ENCODE assay signal across 29 cellular contexts in genomic region chr4:48167538-48168263, GRCh38. TPM values are rescaled to one million over a fixed set of nuclear protein-coding genes. Genes with fewer than 3 reads are reported as not detected.
DNase-seq lines count a peak whose midpoint lies in the region; ATAC-seq, FAIRE-seq and TF ChIP-seq lines count a peak whose summit lies in the region.
"Had no signal": no experiment of that assay in that cellular context is flagged by ENCODE, and none has a peak within 500 bp of the region (broad histone marks: within the 10 kb centered on the region; RNA-seq: fewer than 3 reads in every experiment).

No MANE protein-coding gene starts in this region.

- DNase-seq in activated naive CD4-positive, alpha-beta T cell treated with anti-CD3 and anti-CD28 coated beads, Interleukin-2, amount 50 U/mL, for 72 hours (ENCODE audit: low spot score in 2 of 2), result no peak
- DNase-seq in activated naive CD4-positive, alpha-beta T cell (lab: John Stamatoyannopoulos, UW), result no peak
- DNase-seq in astrocyte (ENCODE audit: low read depth), result no peak
- no peak for DNase-seq in AML-193 (lab: John Stamatoyannopoulos, UW)
- DNase-seq in smooth muscle cell (lab: John Stamatoyannopoulos, UW; ENCODE audit: unreplicated experiment), result no peak
- no peak for DNase-seq in C1 segment of cervical spinal cord (lab: John Stamatoyannopoulos, UW)
- DNase-seq: ACHN; activated CD4-positive, CD25-positive, alpha-beta regulatory T cell treated with anti-CD3 and anti-CD28 coated beads, Interleukin-2, amount 50 U/mL, for 72 hours; Calu3; DND-41; effector CD4-positive, alpha-beta T cell; foreskin keratinocyte; GOT3; immature natural killer cell; Karpas-422; mesenchymal stem cell; MV-4-11; NCI-H1694; NCI-H2171 treated with DMSO at 0.1 percent for 48 hours; NCI-H524 treated with DMSO at 0.1 percent for 48 hours; NK-92 treated with Interleukin-12 subunit alpha and Interleukin-12 subunit beta, amount 100 ng/mL, for 24 hours; Peyer's patch; psoas muscle; SJCRH30 had no signal

- H3K79me2 ChIP-seq in astrocyte (ENCODE audit: insufficient read depth, low read length), result no peaks in the 10 kb centered on the region
- H3K79me2 ChIP-seq in smooth muscle cell (ENCODE audit: low read depth), result no peaks in the 10 kb centered on the region

- H3K4me1 Mint-ChIP-seq in astrocyte (ENCODE audit: low read depth, unreplicated experiment), result peaks cover 6% of the 10 kb centered on the region
- H3K4me1 Mint-ChIP-seq: brain had no signal

- H3K27me3 Mint-ChIP-seq in astrocyte (ENCODE audit: low read depth, unreplicated experiment), result no peaks in the 10 kb centered on the region
- H3K27me3 Mint-ChIP-seq: brain had no signal

- H2AFZ ChIP-seq in astrocyte (ENCODE audit: low read depth, low read length) (no peak overlapping the region), smooth muscle cell (ENCODE audit: low read depth) (no peak overlapping the region)

- H3K36me3 Mint-ChIP-seq in activated naive CD4-positive, alpha-beta T cell treated with anti-CD3 and anti-CD28 coated beads, Interleukin-2, amount 50 U/mL, for 72 hours, result peaks cover 0 to 16% of the 10 kb centered on the region in 2 donors
- H3K36me3 Mint-ChIP-seq in astrocyte (ENCODE audit: low read depth, unreplicated experiment), result no peaks in the 10 kb centered on the region
- H3K36me3 Mint-ChIP-seq: brain had no signal

- H3K36me3 ChIP-seq in astrocyte (ENCODE audit: insufficient read depth, low read length), result no peaks in the 10 kb centered on the region
- no peaks in the 10 kb centered on the region for H3K36me3 ChIP-seq in smooth muscle cell (ENCODE audit: low read depth)
- H3K36me3 ChIP-seq: Peyer's patch had no signal

- H3K27ac ChIP-seq in astrocyte (ENCODE audit: low read depth, low read length) (no peak overlapping the region), smooth muscle cell (ENCODE audit: low read depth) (no peak overlapping the region)
- H3K27ac ChIP-seq: BLaER1 treated with 17β-estradiol and CSF1 and Interleukin-3, amounts not matched to agents 10 nM and 100 nM; foreskin keratinocyte; Peyer's patch; psoas muscle; SJCRH30; suprapubic skin had no signal

- H3K4me2 ChIP-seq in astrocyte (ENCODE audit: low read length) (no peak overlapping the region), smooth muscle cell (no peak overlapping the region)
- H3K4me2 ChIP-seq: BLaER1 treated with 17β-estradiol and CSF1 and Interleukin-3, amounts not matched to agents 10 nM and 100 nM had no signal

- no peaks in the 10 kb centered on the region for H3K27me3 ChIP-seq in astrocyte (ENCODE audit: insufficient read depth, low read length)
- H3K27me3 ChIP-seq in smooth muscle cell (ENCODE audit: low read depth), result no peaks in the 10 kb centered on the region
- H3K27me3 ChIP-seq: BLaER1 treated with 17β-estradiol and CSF1 and Interleukin-3, amounts not matched to agents 10 nM and 100 nM; foreskin keratinocyte; Peyer's patch; SJCRH30; suprapubic skin had no signal

- H3K4me3 Mint-ChIP-seq in astrocyte (ENCODE audit: unreplicated experiment), result no peak overlapping the region
- H3K4me3 Mint-ChIP-seq: brain, immature natural killer cell had no signal

- no peaks in the 10 kb centered on the region for H3K9me3 Mint-ChIP-seq in activated naive CD4-positive, alpha-beta T cell treated with anti-CD3 and anti-CD28 coated beads, Interleukin-2, amount 50 U/mL, for 72 hours
- H3K9me3 Mint-ChIP-seq in astrocyte (ENCODE audit: unreplicated experiment), result no peaks in the 10 kb centered on the region
- H3K9me3 Mint-ChIP-seq: immature natural killer cell had no signal

- no peaks in the 10 kb centered on the region for H3K4me1 ChIP-seq in astrocyte (ENCODE audit: insufficient read depth, low read length)
- no peaks in the 10 kb centered on the region for H3K4me1 ChIP-seq in smooth muscle cell (ENCODE audit: low read depth)
- H3K4me1 ChIP-seq: foreskin keratinocyte, Peyer's patch, suprapubic skin had no signal

- H3K4me3 ChIP-seq in astrocyte (ENCODE audit: insufficient read depth, low read depth, low read length), result no peak overlapping the region
- no peak overlapping the region for H3K4me3 ChIP-seq in smooth muscle cell
- H3K4me3 ChIP-seq: BLaER1 treated with 17β-estradiol and CSF1 and Interleukin-3, amounts not matched to agents 10 nM and 100 nM; Peyer's patch; psoas muscle; SJCRH30; suprapubic skin had no signal

- H3K9me3 ChIP-seq in astrocyte (ENCODE audit: insufficient read depth, low read depth, low read length) (no peaks in the 10 kb centered on the region), smooth muscle cell (replicated peaks; ENCODE audit: low read depth) (no peaks in the 10 kb centered on the region)
- H3K9me3 ChIP-seq: Peyer's patch, psoas muscle, SJCRH30, suprapubic skin had no signal

- TF ChIP-seq CTCF in astrocyte (IDR thresholded peaks at IDR 0.05; ENCODE audit: insufficient read depth, low read depth, low read length), result no peak
- no peak for TF ChIP-seq CTCF in smooth muscle cell (IDR thresholded peaks at IDR 0.05; ENCODE audit: borderline replicate concordance, insufficient read depth, poor library complexity, severe bottlenecking)

- H3K27ac Mint-ChIP-seq in activated naive CD4-positive, alpha-beta T cell treated with anti-CD3 and anti-CD28 coated beads, Interleukin-2, amount 50 U/mL, for 72 hours, result no peak overlapping the region
- H3K27ac Mint-ChIP-seq in astrocyte (ENCODE audit: unreplicated experiment), result no peak overlapping the region
- H3K27ac Mint-ChIP-seq: brain, immature natural killer cell had no signal

- H3K9ac ChIP-seq in astrocyte (ENCODE audit: low read length) (no peak overlapping the region), smooth muscle cell (ENCODE audit: low read depth) (no peak overlapping the region)
- H3K9ac ChIP-seq: BLaER1 treated with 17β-estradiol and CSF1 and Interleukin-3, amounts not matched to agents 10 nM and 100 nM had no signal

- H4K20me1 ChIP-seq in astrocyte (ENCODE audit: insufficient read depth, low read length), result no peaks in the 10 kb centered on the region
- H4K20me1 ChIP-seq in smooth muscle cell (ENCODE audit: low read depth), result no peaks in the 10 kb centered on the region

- peak; percentile 74 to 87 for ATAC-seq in activated naive CD4-positive, alpha-beta T cell treated with anti-CD3 and anti-CD28 coated beads, Interleukin-2, amount 50 U/mL, for 72 hours
- ATAC-seq in HG02884 (IDR thresholded peaks at IDR 0.05; ENCODE audit: unreplicated experiment), result peak; percentile 56
- ATAC-seq: foreskin keratinocyte, left lobe of liver, psoas muscle had no signal

- peak; percentile 20 for FAIRE-seq in astrocyte (lab: Jason Lieb, UNC)

- 88% methylated on average over 5 of the region's 5 CpGs for WGBS in smooth muscle cell (ENCODE audit: low lambda C conversion rate)

- no peaks in the 10 kb centered on the region for H3F3A ChIP-seq in smooth muscle cell (ENCODE audit: low read depth)

RNA-seq across cellular contexts. Expression of gene TXK, which starts 33.7 kb away (rescaled TPM):
- 10 to 100 TPM; 16.4 to 48.2 TPM for total RNA-seq in activated naive CD4-positive, alpha-beta T cell treated with anti-CD3 and anti-CD28 coated beads, Interleukin-2, amount 50 U/mL, for 72 hours
- total RNA-seq in astrocyte (0.50 TPM in 1 of 2 replicates, not detected in the other), smooth muscle cell (0.09 and 0.18 TPM in 2 replicates)
- not detected in 2 replicates for polyA plus RNA-seq in smooth muscle cell
- total RNA-seq: foreskin keratinocyte had no signal
- polyA plus RNA-seq: foreskin keratinocyte had no signal

Comparison
In these comparisons a context has a peak if more than half of its experiments do, and no peak if none do; other contexts are left out.
1. RNA of gene TXK, which starts 33.7 kb away (total RNA-seq): 16.4 to 48.2 TPM in activated naive CD4-positive, alpha-beta T cell treated with anti-CD3 and anti-CD28 coated beads, Interleukin-2, amount 50 U/mL, for 72 hours; 0.50 TPM in astrocyte and 0.09 to 0.18 TPM in smooth muscle cell; every median in the first group is over 10 times any median in the second.